15 cellular contexts compared by ENCODE assay signal in genomic region chr19:3508771-3509535, GRCh38. TPM values are rescaled to one million over a fixed set of nuclear protein-coding genes. Genes with fewer than 3 reads are reported as not detected.
DNase-seq lines count a peak whose midpoint lies in the region; ATAC-seq and TF ChIP-seq lines count a peak whose summit lies in the region.
"Had no signal": no experiment of that assay in that cellular context is flagged by ENCODE, and none has a peak within 500 bp of the region (broad histone marks: within the 10 kb centered on the region; RNA-seq: fewer than 3 reads in every experiment).

No MANE protein-coding gene starts in this region.

- H3K27ac Mint-ChIP-seq in activated naive CD4-positive, alpha-beta T cell treated with anti-CD3 and anti-CD28 coated beads for 36 hours: no peak overlapping the region
- peak overlapping the region; percentile 69 for H3K27ac Mint-ChIP-seq in activated CD8-positive, alpha-beta T cell treated with anti-CD3 and anti-CD28 coated beads, Interleukin-2, amount 10 ng/mL, durations not matched to agents 7 days and 5 days
- no peak overlapping the region for H3K27ac Mint-ChIP-seq in stimulated activated naive CD8-positive, alpha-beta T cell treated with anti-CD3 and anti-CD28 coated beads, Interleukin-15, amount 100 ng/mL, for 72 hours

- no peaks in the 10 kb centered on the region for H3K9me3 Mint-ChIP-seq in activated naive CD4-positive, alpha-beta T cell treated with anti-CD3 and anti-CD28 coated beads for 36 hours
- H3K9me3 Mint-ChIP-seq in activated CD8-positive, alpha-beta T cell treated with anti-CD3 and anti-CD28 coated beads, Interleukin-2, amount 10 ng/mL, durations not matched to agents 7 days and 5 days (ENCODE audit: insufficient read depth): no peaks in the 10 kb centered on the region
- no peaks in the 10 kb centered on the region for H3K9me3 Mint-ChIP-seq in stimulated activated naive CD8-positive, alpha-beta T cell treated with anti-CD3 and anti-CD28 coated beads, Interleukin-15, amount 100 ng/mL, for 72 hours

- no peak for TF ChIP-seq EP300 in stomach (IDR thresholded peaks at IDR 0.05)

- H3K27ac ChIP-seq in stomach (peak overlapping the region in 1 of 5 donors; percentile 17), tibial artery (no peak overlapping the region)
- H3K27ac ChIP-seq: C4-2B, gastrocnemius medialis had no signal

- H3K36me3 ChIP-seq in stomach: peaks cover 8 to 42% (median 30%) of the 10 kb centered on the region in 4 donors
- peaks cover 0 to 28% (median 7%) of the 10 kb centered on the region in 3 donors for H3K36me3 ChIP-seq in tibial artery
- H3K36me3 ChIP-seq: gastrocnemius medialis had no signal

- intact Hi-C loops in activated naive CD4-positive, alpha-beta T cell treated with anti-CD3 and anti-CD28 coated beads for 36 hours (cut with micrococcal nuclease): loop anchor here (5.0 kb wide), 3 partner anchors 303 to 963 kb away; partner anchors contain the start of genes HDGFL2 and ZBTB7A
- intact Hi-C loops in stomach (cut with DNase I; ENCODE audit: low total_unique reads) (no loop called here), tibial artery (cut with DNase I; ENCODE audit: low total_unique reads) (no loop called here)

- H3K27me3 Mint-ChIP-seq in activated naive CD4-positive, alpha-beta T cell treated with anti-CD3 and anti-CD28 coated beads for 36 hours (ENCODE audit: low read depth): no peaks in the 10 kb centered on the region
- H3K27me3 Mint-ChIP-seq in activated CD8-positive, alpha-beta T cell treated with anti-CD3 and anti-CD28 coated beads, Interleukin-2, amount 10 ng/mL, durations not matched to agents 7 days and 5 days (ENCODE audit: low read depth): no peaks in the 10 kb centered on the region
- no peaks in the 10 kb centered on the region for H3K27me3 Mint-ChIP-seq in stimulated activated naive CD8-positive, alpha-beta T cell treated with anti-CD3 and anti-CD28 coated beads, Interleukin-15, amount 100 ng/mL, for 72 hours

- WGBS in stomach, 5 donors: 84 to 88% (median 86%) methylated on average over 20 to 23 of the region's 23 CpGs

- no peak for TF ChIP-seq CTCF in stomach (IDR thresholded peaks at IDR 0.05)
- no peak for TF ChIP-seq CTCF in tibial artery (IDR thresholded peaks at IDR 0.05)

- H3K9me3 ChIP-seq in stomach: no peaks in the 10 kb centered on the region
- H3K9me3 ChIP-seq in tibial artery: no peaks in the 10 kb centered on the region
- H3K9me3 ChIP-seq: gastrocnemius medialis had no signal

- CTCF ChIA-PET in activated naive CD4-positive, alpha-beta T cell treated with anti-CD3 and anti-CD28 coated beads for 36 hours (lab: Charles Lee): no interaction called here
- CTCF ChIA-PET in activated CD8-positive, alpha-beta T cell treated with anti-CD3 and anti-CD28 coated beads, Interleukin-2, amount 10 ng/mL, durations not matched to agents 7 days and 5 days (lab: Charles Lee): no interaction called here

- no peak for ATAC-seq in activated CD8-positive, alpha-beta T cell treated with anti-CD3 and anti-CD28 coated beads, Interleukin-2, amount 10 ng/mL, durations not matched to agents 7 days and 5 days
- ATAC-seq in left lobe of liver: peak; percentile 21
- no peak for ATAC-seq in stimulated activated naive CD8-positive, alpha-beta T cell treated with anti-CD3 and anti-CD28 coated beads, Interleukin-15, amount 100 ng/mL, for 72 hours
- ATAC-seq: gastrocnemius medialis had no signal

- peaks cover 41% of the 10 kb centered on the region for H3K4me1 Mint-ChIP-seq in activated naive CD4-positive, alpha-beta T cell treated with anti-CD3 and anti-CD28 coated beads for 36 hours (ENCODE audit: low read depth)
- peaks cover 45% of the 10 kb centered on the region for H3K4me1 Mint-ChIP-seq in activated CD8-positive, alpha-beta T cell treated with anti-CD3 and anti-CD28 coated beads, Interleukin-2, amount 10 ng/mL, durations not matched to agents 7 days and 5 days (ENCODE audit: low read depth)
- peaks cover 71% of the 10 kb centered on the region for H3K4me1 Mint-ChIP-seq in stimulated activated naive CD8-positive, alpha-beta T cell treated with anti-CD3 and anti-CD28 coated beads, Interleukin-15, amount 100 ng/mL, for 72 hours

- no peaks in the 10 kb centered on the region for H3K27me3 ChIP-seq in stomach
- H3K27me3 ChIP-seq in tibial artery: no peaks in the 10 kb centered on the region
- H3K27me3 ChIP-seq: gastrocnemius medialis had no signal

- peaks cover 10% of the 10 kb centered on the region for H3K36me3 Mint-ChIP-seq in activated naive CD4-positive, alpha-beta T cell treated with anti-CD3 and anti-CD28 coated beads for 36 hours (ENCODE audit: low read depth)
- H3K36me3 Mint-ChIP-seq in activated CD8-positive, alpha-beta T cell treated with anti-CD3 and anti-CD28 coated beads, Interleukin-2, amount 10 ng/mL, durations not matched to agents 7 days and 5 days (ENCODE audit: low read depth): peaks cover 35% of the 10 kb centered on the region

- no peak for TF ChIP-seq POLR2A in stomach (IDR thresholded peaks at IDR 0.05)

- peak overlapping the region; percentile 21 for H3K4me3 Mint-ChIP-seq in activated naive CD4-positive, alpha-beta T cell treated with anti-CD3 and anti-CD28 coated beads for 36 hours
- peak overlapping the region; percentile 43 for H3K4me3 Mint-ChIP-seq in activated CD8-positive, alpha-beta T cell treated with anti-CD3 and anti-CD28 coated beads, Interleukin-2, amount 10 ng/mL, durations not matched to agents 7 days and 5 days
- peak overlapping the region; percentile 53 to 55 for H3K4me3 Mint-ChIP-seq in stimulated activated naive CD8-positive, alpha-beta T cell treated with anti-CD3 and anti-CD28 coated beads, Interleukin-15, amount 100 ng/mL, for 72 hours

- no peak for DNase-seq in activated naive CD4-positive, alpha-beta T cell treated with anti-CD3 and anti-CD28 coated beads for 36 hours
- DNase-seq in activated naive CD4-positive, alpha-beta T cell treated with Interleukin-2 at 50 U/mL for 16 hours: no peak
- no peak for DNase-seq in activated CD8-positive, alpha-beta T cell treated with anti-CD3 and anti-CD28 coated beads, Interleukin-2, amount 10 ng/mL, durations not matched to agents 7 days and 5 days
- DNase-seq in left lobe of liver (ENCODE audit: low spot score) (peak; percentile 66), stomach (no peak), HPDE6-E6E7 (ENCODE audit: extremely low spot score) (no peak), tibial artery (no peak)
- no peak for DNase-seq in stimulated activated naive CD8-positive, alpha-beta T cell treated with anti-CD3 and anti-CD28 coated beads, Interleukin-15, amount 100 ng/mL, for 72 hours
- DNase-seq: caudate nucleus, gastrocnemius medialis, H7, NCI-H1436 had no signal

- H3K4me1 ChIP-seq in stomach (peaks cover 22 to 77% (median 72%) of the 10 kb centered on the region in 4 donors), tibial artery (peaks cover 0 to 52% (median 36%) of the 10 kb centered on the region in 4 donors)

- H3K4me3 ChIP-seq in stomach (no peak overlapping the region), tibial artery (no peak overlapping the region)
- H3K4me3 ChIP-seq: gastrocnemius medialis had no signal

- POLR2A ChIA-PET in activated CD8-positive, alpha-beta T cell treated with anti-CD3 and anti-CD28 coated beads, Interleukin-2, amount 10 ng/mL, durations not matched to agents 7 days and 5 days (lab: Charles Lee): no interaction called here

RNA-seq across cellular contexts. Expression of gene FZR1, which starts 2.8 kb away (rescaled TPM):
- total RNA-seq in activated naive CD4-positive, alpha-beta T cell treated with anti-CD3 and anti-CD28 coated beads for 36 hours: 10 to 100 TPM; 40.3 to 46.3 TPM
- 10 to 100 TPM; 72.7 to 81.6 TPM for total RNA-seq in activated CD8-positive, alpha-beta T cell treated with anti-CD3 and anti-CD28 coated beads, Interleukin-2, amount 10 ng/mL, durations not matched to agents 7 days and 5 days
- total RNA-seq in left lobe of liver (27.4 TPM), stomach (100 to 1,000 TPM in 1 of 5 donors, 10 to 100 TPM in 3, 1 to 10 TPM in 1; 9.4 to 113 (median 31.9) TPM)
- polyA plus RNA-seq in stomach: 10 to 100 TPM; 10.5 to 17.2 (median 13.9) TPM

RNA-seq across cellular contexts. Expression of gene DOHH, which starts 8.5 kb away (rescaled TPM):
- 10 to 100 TPM; 13.3 to 14.0 TPM for total RNA-seq in activated naive CD4-positive, alpha-beta T cell treated with anti-CD3 and anti-CD28 coated beads for 36 hours
- total RNA-seq in activated CD8-positive, alpha-beta T cell treated with anti-CD3 and anti-CD28 coated beads, Interleukin-2, amount 10 ng/mL, durations not matched to agents 7 days and 5 days: 10 to 100 TPM; 14.6 to 16.1 TPM
- total RNA-seq in left lobe of liver (5.5 TPM), stomach (10 to 100 TPM in 2 of 5 donors, 1 to 10 TPM in 1, under 1 TPM in 1, not detected in 1; 0.45 to 21.7 (median 11.1) TPM)
- polyA plus RNA-seq in stomach: 10 to 100 TPM; 10.7 to 14.1 (median 13.6) TPM

RNA-seq across cellular contexts. Expression of gene SMIM44, which starts 25.7 kb away (rescaled TPM):
- not detected for total RNA-seq in activated naive CD4-positive, alpha-beta T cell treated with anti-CD3 and anti-CD28 coated beads for 36 hours
- total RNA-seq in activated CD8-positive, alpha-beta T cell treated with anti-CD3 and anti-CD28 coated beads, Interleukin-2, amount 10 ng/mL, durations not matched to agents 7 days and 5 days: not detected
- total RNA-seq in left lobe of liver (not detected), stomach (not detected)
- polyA plus RNA-seq in stomach: 1 to 10 TPM in 1 of 3 donors, not detected in 2; 2.7 TPM
- total RNA-seq: gastrocnemius medialis, H7, lower leg skin, skeletal muscle tissue had no signal

RNA-seq across cellular contexts. Expression of gene SMIM24, which starts 28.6 kb away (rescaled TPM):
- total RNA-seq in activated naive CD4-positive, alpha-beta T cell treated with anti-CD3 and anti-CD28 coated beads for 36 hours: under 1 TPM in 1 of 2 experiments, not detected in 1; 0.41 TPM
- total RNA-seq in activated CD8-positive, alpha-beta T cell treated with anti-CD3 and anti-CD28 coated beads, Interleukin-2, amount 10 ng/mL, durations not matched to agents 7 days and 5 days: 1 to 10 TPM; 2.5 to 3.5 TPM
- total RNA-seq in left lobe of liver: 10.8 TPM
- total RNA-seq in stomach: 100 to 1,000 TPM in 1 of 5 donors, 10 to 100 TPM in 1, 1 to 10 TPM in 2, not detected in 1; 1.4 to 178 (median 38.3) TPM
- 100 to 1,000 TPM in 1 of 3 donors, 10 to 100 TPM in 2; 14.1 to 116 (median 68.7) TPM for polyA plus RNA-seq in stomach
- total RNA-seq: gastrocnemius medialis, skeletal muscle tissue had no signal

RNA-seq across cellular contexts. Expression of gene TEKTIP1, which starts 30.0 kb away (rescaled TPM):
- total RNA-seq in activated naive CD4-positive, alpha-beta T cell treated with anti-CD3 and anti-CD28 coated beads for 36 hours: 1 to 10 TPM; 2.1 to 2.5 TPM
- total RNA-seq in activated CD8-positive, alpha-beta T cell treated with anti-CD3 and anti-CD28 coated beads, Interleukin-2, amount 10 ng/mL, durations not matched to agents 7 days and 5 days: 1 to 10 TPM; 8.3 to 9.4 TPM
- total RNA-seq in left lobe of liver: 1.9 TPM
- not detected for total RNA-seq in stomach
- polyA plus RNA-seq in stomach: under 1 TPM in 2 of 3 donors, not detected in 1; 0.28 to 1.00 TPM
- total RNA-seq: gastrocnemius medialis, H7, skeletal muscle tissue had no signal
